22 cellular contexts compared by ENCODE assay signal in genomic region chr5:97065475-97065874, GRCh38.
"Had no signal": no experiment of that assay in that cellular context is flagged by ENCODE, and none has a peak within 500 bp of the region (broad histone marks: within the 10 kb centered on the region; RNA-seq: fewer than 3 reads in every experiment).

No MANE protein-coding gene starts in this region.

- DNase-seq: activated CD4-positive, alpha-beta T cell treated with anti-CD3 and anti-CD28 coated beads for 36 hours; activated CD8-positive, alpha-beta T cell treated with anti-CD3 and anti-CD28 coated beads for 36 hours; activated gamma-delta T cell; activated T-cell treated with anti-CD3 and anti-CD28 coated beads, Interleukin-2, amount 50 U/mL, for 4 hours; cortex of kidney; effector CD4-positive, alpha-beta T cell; head of caudate nucleus; left ventricle myocardium inferior; right cardiac atrium; stimulated activated CD4-positive, alpha-beta T cell treated with anti-CD3 and anti-CD28 coated beads, Interleukin-15, amount 100 ng/mL, for 24 hours; stimulated activated CD4-positive, alpha-beta T cell treated with anti-CD3 and anti-CD28 coated beads, Interleukin-4, amount 100 ng/mL, for 24 hours; stimulated activated naive CD4-positive, alpha-beta T cell treated with Interleukin-2 at 50 U/mL for 16 hours; substantia nigra; WERI-Rb-1 had no signal

- H3K36me3 ChIP-seq: left ventricle myocardium inferior, prostate gland, tibial nerve, WERI-Rb-1 had no signal

- H3K4me3 ChIP-seq: left ventricle myocardium inferior, prostate gland, skin epidermis, tibial nerve had no signal

- ATAC-seq: activated CD4-positive, alpha-beta T cell treated with anti-CD3 and anti-CD28 coated beads for 36 hours; activated CD8-positive, alpha-beta T cell treated with anti-CD3 and anti-CD28 coated beads for 36 hours; activated naive CD4-positive, alpha-beta T cell treated with anti-CD3 and anti-CD28 coated beads, Interleukin-2, amount 50 U/mL, for 72 hours; activated T-cell treated with anti-CD3 and anti-CD28 coated beads, Interleukin-2, amount 50 U/mL, for 4 hours; natural killer cell treated with Interleukin-12 subunit alpha and Interleukin-12 subunit beta and Interleukin-15 and Interleukin-18, amount 100 ng/mL, for 72 hours; right cardiac atrium had no signal

- H3K4me1 Mint-ChIP-seq: activated CD4-positive, alpha-beta T cell treated with anti-CD3 and anti-CD28 coated beads for 36 hours; central memory CD8-positive, alpha-beta T cell; memory B cell had no signal

- H3K27me3 ChIP-seq: tibial nerve had no signal

- H3K9me3 Mint-ChIP-seq: activated CD8-positive, alpha-beta T cell treated with anti-CD3 and anti-CD28 coated beads for 36 hours; activated naive CD4-positive, alpha-beta T cell treated with anti-CD3 and anti-CD28 coated beads, Interleukin-2, amount 50 U/mL, for 72 hours; activated T-cell treated with anti-CD3 and anti-CD28 coated beads, Interleukin-2, amount 50 U/mL, for 4 hours; central memory CD8-positive, alpha-beta T cell; memory B cell; natural killer cell treated with Interleukin-12 subunit alpha and Interleukin-12 subunit beta and Interleukin-15 and Interleukin-18, amount 100 ng/mL, for 72 hours; T-helper 1 cell treated with Interleukin-12 subunit alpha and Interleukin-12 subunit beta and Interleukin-4 antibody, amounts not matched to agents 30 μg/mL and 1 μg/mL, for 36 hours had no signal

- H3K9me3 ChIP-seq: prostate gland, tibial nerve had no signal

- H3K27ac ChIP-seq: left ventricle myocardium inferior, prostate gland, skin epidermis, tibial nerve, WERI-Rb-1 had no signal

- H3K27me3 Mint-ChIP-seq: activated CD8-positive, alpha-beta T cell treated with anti-CD3 and anti-CD28 coated beads for 36 hours; central memory CD8-positive, alpha-beta T cell had no signal

- H3K27ac Mint-ChIP-seq: activated CD4-positive, alpha-beta T cell treated with anti-CD3 and anti-CD28 coated beads for 36 hours; activated CD8-positive, alpha-beta T cell treated with anti-CD3 and anti-CD28 coated beads for 36 hours; activated naive CD4-positive, alpha-beta T cell treated with anti-CD3 and anti-CD28 coated beads, Interleukin-2, amount 50 U/mL, for 72 hours; memory B cell; natural killer cell treated with Interleukin-12 subunit alpha and Interleukin-12 subunit beta and Interleukin-15 and Interleukin-18, amount 100 ng/mL, for 72 hours; T-helper 1 cell treated with Interleukin-12 subunit alpha and Interleukin-12 subunit beta and Interleukin-4 antibody, amounts not matched to agents 30 μg/mL and 1 μg/mL, for 36 hours had no signal

- H3K36me3 Mint-ChIP-seq: activated naive CD4-positive, alpha-beta T cell treated with anti-CD3 and anti-CD28 coated beads, Interleukin-2, amount 50 U/mL, for 72 hours; natural killer cell treated with Interleukin-12 subunit alpha and Interleukin-12 subunit beta and Interleukin-15 and Interleukin-18, amount 100 ng/mL, for 72 hours had no signal

- H3K4me1 ChIP-seq: prostate gland, tibial nerve had no signal

- H3K4me3 Mint-ChIP-seq: activated CD4-positive, alpha-beta T cell treated with anti-CD3 and anti-CD28 coated beads for 36 hours; activated CD8-positive, alpha-beta T cell treated with anti-CD3 and anti-CD28 coated beads for 36 hours; activated T-cell treated with anti-CD3 and anti-CD28 coated beads, Interleukin-2, amount 50 U/mL, for 4 hours; central memory CD8-positive, alpha-beta T cell; memory B cell; natural killer cell treated with Interleukin-12 subunit alpha and Interleukin-12 subunit beta and Interleukin-15 and Interleukin-18, amount 100 ng/mL, for 72 hours; T-helper 1 cell treated with Interleukin-12 subunit alpha and Interleukin-12 subunit beta and Interleukin-4 antibody, amounts not matched to agents 30 μg/mL and 1 μg/mL, for 36 hours had no signal
